15 cellular contexts compared by ENCODE assay signal in genomic region chr6:7628479-7628878, GRCh38.
"Had no signal": no experiment of that assay in that cellular context is flagged by ENCODE, and none has a peak within 500 bp of the region (broad histone marks: within the 10 kb centered on the region; RNA-seq: fewer than 3 reads in every experiment).

No MANE protein-coding gene starts in this region.

- H3K4me1 Mint-ChIP-seq: activated naive CD8-positive, alpha-beta T cell treated with anti-CD3 and anti-CD28 coated beads, Interleukin-2, amount 10 ng/mL, durations not matched to agents 7 days and 5 days; immature natural killer cell; stimulated activated naive CD8-positive, alpha-beta T cell treated with anti-CD3 and anti-CD28 coated beads, Interleukin-15, amount 100 ng/mL, for 72 hours; T-cell had no signal

- ATAC-seq: activated CD8-positive, alpha-beta T cell treated with anti-CD3 and anti-CD28 coated beads, Interleukin-2, amount 10 ng/mL, durations not matched to agents 7 days and 5 days; natural killer cell treated with Interleukin-12 subunit alpha and Interleukin-12 subunit beta and Interleukin-15 and Interleukin-18, amount 100 ng/mL, for 72 hours; stimulated activated naive CD8-positive, alpha-beta T cell treated with anti-CD3 and anti-CD28 coated beads, Interleukin-15, amount 100 ng/mL, for 72 hours; T-cell had no signal

- H3K27ac Mint-ChIP-seq: activated CD8-positive, alpha-beta T cell treated with anti-CD3 and anti-CD28 coated beads, Interleukin-2, amount 10 ng/mL, durations not matched to agents 7 days and 5 days; activated naive CD8-positive, alpha-beta T cell treated with anti-CD3 and anti-CD28 coated beads, Interleukin-2, amount 10 ng/mL, durations not matched to agents 7 days and 5 days; immature natural killer cell; natural killer cell treated with Interleukin-12 subunit alpha and Interleukin-12 subunit beta and Interleukin-15 and Interleukin-18, amount 100 ng/mL, for 72 hours; stimulated activated naive CD8-positive, alpha-beta T cell treated with anti-CD3 and anti-CD28 coated beads, Interleukin-15, amount 100 ng/mL, for 72 hours; T-cell had no signal

- DNase-seq: activated CD4-positive, alpha-beta T cell treated with anti-CD3 and anti-CD28 coated beads for 48 hours; activated CD8-positive, alpha-beta memory T cell treated with anti-CD3 and anti-CD28 coated beads, Interleukin-2, amount 50 U/mL, for 48 hours; activated CD8-positive, alpha-beta T cell treated with anti-CD3 and anti-CD28 coated beads, Interleukin-2, amount 10 ng/mL, durations not matched to agents 7 days and 5 days; activated naive CD8-positive, alpha-beta T cell treated with anti-CD3 and anti-CD28 coated beads, Interleukin-2, amount 10 ng/mL, durations not matched to agents 7 days and 5 days; caudate nucleus; colonic mucosa; immature natural killer cell; nucleus accumbens; stimulated activated CD4-positive, alpha-beta T cell treated with anti-CD3 and anti-CD28 coated beads, Interleukin-15, amount 100 ng/mL, for 24 hours; stimulated activated CD4-positive, alpha-beta T cell treated with anti-CD3 and anti-CD28 coated beads, Interleukin-4, amount 100 ng/mL, for 24 hours; stimulated activated naive CD8-positive, alpha-beta T cell treated with anti-CD3 and anti-CD28 coated beads, Interleukin-15, amount 100 ng/mL, for 72 hours; T-cell had no signal

- H3K9me3 Mint-ChIP-seq: activated naive CD8-positive, alpha-beta T cell treated with anti-CD3 and anti-CD28 coated beads, Interleukin-2, amount 10 ng/mL, durations not matched to agents 7 days and 5 days; natural killer cell treated with Interleukin-12 subunit alpha and Interleukin-12 subunit beta and Interleukin-15 and Interleukin-18, amount 100 ng/mL, for 72 hours; stimulated activated naive CD8-positive, alpha-beta T cell treated with anti-CD3 and anti-CD28 coated beads, Interleukin-15, amount 100 ng/mL, for 72 hours; T-cell had no signal

- H3K4me3 ChIP-seq: ascending aorta, colonic mucosa, thoracic aorta had no signal

- H3K36me3 Mint-ChIP-seq: activated naive CD8-positive, alpha-beta T cell treated with anti-CD3 and anti-CD28 coated beads, Interleukin-2, amount 10 ng/mL, durations not matched to agents 7 days and 5 days; immature natural killer cell; natural killer cell treated with Interleukin-12 subunit alpha and Interleukin-12 subunit beta and Interleukin-15 and Interleukin-18, amount 100 ng/mL, for 72 hours; T-cell had no signal

- H3K4me3 Mint-ChIP-seq: activated CD8-positive, alpha-beta T cell treated with anti-CD3 and anti-CD28 coated beads, Interleukin-2, amount 10 ng/mL, durations not matched to agents 7 days and 5 days; activated naive CD8-positive, alpha-beta T cell treated with anti-CD3 and anti-CD28 coated beads, Interleukin-2, amount 10 ng/mL, durations not matched to agents 7 days and 5 days; immature natural killer cell; natural killer cell treated with Interleukin-12 subunit alpha and Interleukin-12 subunit beta and Interleukin-15 and Interleukin-18, amount 100 ng/mL, for 72 hours; stimulated activated naive CD8-positive, alpha-beta T cell treated with anti-CD3 and anti-CD28 coated beads, Interleukin-15, amount 100 ng/mL, for 72 hours; T-cell had no signal
